In genomic region chr18:12849548-12849947, GRCh38 we compare ENCODE assay signal across 19 cellular contexts.
"Had no signal": no experiment of that assay in that cellular context is flagged by ENCODE, and none has a peak within 500 bp of the region (broad histone marks: within the 10 kb centered on the region; RNA-seq: fewer than 3 reads in every experiment).

No MANE protein-coding gene starts in this region.

- ATAC-seq: activated naive CD4-positive, alpha-beta T cell treated with anti-CD3 and anti-CD28 coated beads, Interleukin-2, amount 50 U/mL, for 72 hours; body of pancreas; natural killer cell; stimulated activated memory B cell treated with anti-CD40 and anti-IgM and Interleukin-4, amounts not matched to agents 10 μg/mL and 1 μg/mL and 100 μg/mL, for 72 hours; T-cell had no signal

- H3K9me3 Mint-ChIP-seq: natural killer cell; stimulated activated memory B cell treated with anti-CD40 and anti-IgM and Interleukin-4, amounts not matched to agents 10 μg/mL and 1 μg/mL and 100 μg/mL, for 72 hours; T-cell had no signal

- H3K27me3 ChIP-seq: body of pancreas, colonic mucosa, neutrophil, uterus had no signal

- H3K4me3 ChIP-seq: body of pancreas, colonic mucosa, uterus had no signal

- H3K36me3 Mint-ChIP-seq: natural killer cell had no signal

- DNase-seq: activated CD4-positive, alpha-beta T cell treated with anti-CD3 and anti-CD28 coated beads, Interleukin-2, amount 50 U/mL, for 48 hours; activated effector memory CD4-positive, alpha-beta T cell treated with anti-CD3 and anti-CD28 coated beads, Interleukin-2, amount 50 U/mL, for 16 hours; activated T-cell treated with anti-CD3 and anti-CD28 coated beads, Interleukin-2, amount 50 U/mL, for 1 hour; amniotic stem cell; body of pancreas; central memory CD4-positive, alpha-beta T cell; colonic mucosa; head of caudate nucleus; mesendoderm; natural killer cell; retina; T-cell; uterus; WERI-Rb-1 had no signal

- H3K36me3 ChIP-seq: colonic mucosa, neutrophil, uterus had no signal

- H3K4me3 Mint-ChIP-seq: natural killer cell; stimulated activated memory B cell treated with anti-CD40 and anti-IgM and Interleukin-4, amounts not matched to agents 10 μg/mL and 1 μg/mL and 100 μg/mL, for 72 hours; T-cell had no signal

- FAIRE-seq: frontal cortex had no signal

- H3K27ac Mint-ChIP-seq: T-cell had no signal

- H3K27ac ChIP-seq: body of pancreas, colonic mucosa, neutrophil, parathyroid adenoma, uterus, WERI-Rb-1 had no signal

- H3K4me1 ChIP-seq: colonic mucosa, parathyroid adenoma, uterus had no signal

- H3K9me3 ChIP-seq: body of pancreas, colonic mucosa, neutrophil, uterus had no signal

- H3K27me3 Mint-ChIP-seq: stimulated activated memory B cell treated with anti-CD40 and anti-IgM and Interleukin-4, amounts not matched to agents 10 μg/mL and 1 μg/mL and 100 μg/mL, for 72 hours; T-cell had no signal
